ENCODE assay signal across 8 cellular contexts in genomic region chr4:102620697-102621497, GRCh38.
DNase-seq lines count a peak whose midpoint lies in the region; ATAC-seq and TF ChIP-seq lines count a peak whose summit lies in the region.

No MANE protein-coding gene starts in this region.

- no peaks in the 10 kb centered on the region for H4K20me1 ChIP-seq in PC-3 (ENCODE audit: low read length)

- no peaks in the 10 kb centered on the region for H3K9me3 ChIP-seq in CD4-positive, alpha-beta T cell (ENCODE audit: control insufficient read depth, low read length)
- no peaks in the 10 kb centered on the region for H3K9me3 ChIP-seq in PC-3 (ENCODE audit: low read length)
- no peaks in the 10 kb centered on the region for H3K9me3 ChIP-seq in liver (ENCODE audit: control insufficient read depth in 4 of 4, low read length in 3 of 4)
- H3K9me3 ChIP-seq in upper lobe of left lung, result no peaks in the 10 kb centered on the region

- H3K27me3 Mint-ChIP-seq in CD4-positive, alpha-beta T cell, result no peaks in the 10 kb centered on the region
- no peaks in the 10 kb centered on the region for H3K27me3 Mint-ChIP-seq in chondrocyte (ENCODE audit: low read depth)

- peak overlapping the region; percentile 40; the same call in 1 of the 2 replicates for H3K9ac ChIP-seq in PC-3 (ENCODE audit: low read length)
- H3K9ac ChIP-seq in liver (ENCODE audit: low read depth in 1 of 2, low read length in 2 of 2), result no peak overlapping the region

- H3K4me1 Mint-ChIP-seq in CD4-positive, alpha-beta T cell (ENCODE audit: low read depth), result peaks cover 40% of the 10 kb centered on the region
- peaks cover 33% of the 10 kb centered on the region for H3K4me1 Mint-ChIP-seq in chondrocyte (ENCODE audit: low read depth)

- H3K27ac Mint-ChIP-seq in CD4-positive, alpha-beta T cell, result peak overlapping the region; percentile 34
- peak overlapping the region; percentile 88 for H3K27ac Mint-ChIP-seq in chondrocyte (ENCODE audit: unreplicated experiment)

- no peaks in the 10 kb centered on the region for H3K79me2 ChIP-seq in PC-3 (ENCODE audit: low read length)

- TF ChIP-seq POLR2A in GM18505 (IDR thresholded peaks at IDR 0.05; ENCODE audit: borderline replicate concordance, extremely low read depth, insufficient read depth, insufficient read length), result no peak
- TF ChIP-seq POLR2A in upper lobe of left lung (IDR thresholded peaks at IDR 0.05), result no peak

- TSS peak; percentile 31 for BruUV-seq in PC-3 (replicated peaks; lab: Mats Ljungman, UMichigan)

- peak overlapping the region; percentile 83 for H3K4me2 ChIP-seq in PC-3 (ENCODE audit: low read length)

- H3K9me3 Mint-ChIP-seq in CD4-positive, alpha-beta T cell, result no peaks in the 10 kb centered on the region
- no peaks in the 10 kb centered on the region for H3K9me3 Mint-ChIP-seq in chondrocyte (ENCODE audit: low read depth)

- POLR2A ChIA-PET in CD4-positive, alpha-beta T cell (lab: Charles Lee), result interaction anchor here (0.6 to 1.3 kb wide), 6 partner anchors 9 to 206 kb away, joined by 3 to 8 read pairs (median 4); partner anchors contain the start of gene UBE2D3
- POLR2A ChIA-PET in PC-3 (lab: Charles Lee; ENCODE audit: unreplicated experiment), result interaction anchor here (0.7 kb wide), 1 partner anchor 574 kb away, joined by 3 read pairs; no protein-coding TSS in a partner anchor

- no peaks in the 10 kb centered on the region for H3F3A ChIP-seq in PC-3 (ENCODE audit: low read length, unreplicated experiment)

- peak; percentile 96 to 98 for TF ChIP-seq RAD21 in liver (IDR thresholded peaks at IDR 0.05)

- DNase-seq in CD4-positive, alpha-beta T cell, result no peak
- peak; percentile 78 for DNase-seq in PC-3
- DNase-seq in chondrocyte (ENCODE audit: low spot score), result no peak
- DNase-seq in upper lobe of left lung, result peak in 1 of 2 donors; percentile 40

- WGBS in liver, result 41% methylated on average over 8 of the region's 8 CpGs
- WGBS in upper lobe of left lung, 2 donors, result 75 to 80% methylated on average over 8 of the region's 8 CpGs

- H3K27me3 ChIP-seq in CD4-positive, alpha-beta T cell (ENCODE audit: control insufficient read depth, insufficient read depth, low read length), result no peaks in the 10 kb centered on the region
- H3K27me3 ChIP-seq in PC-3 (ENCODE audit: low read length), result no peaks in the 10 kb centered on the region
- H3K27me3 ChIP-seq in liver (ENCODE audit: control insufficient read depth in 4 of 4, insufficient read depth in 4 of 4, low read length in 3 of 4), result no peaks in the 10 kb centered on the region
- no peaks in the 10 kb centered on the region for H3K27me3 ChIP-seq in upper lobe of left lung

- no peak for TF ChIP-seq EP300 in upper lobe of left lung (IDR thresholded peaks at IDR 0.05)

- intact Hi-C loops in CD4-positive, alpha-beta T cell (cut with DNase I, micrococcal nuclease), result loop anchor here (1.0 to 5.0 kb wide), 2 partner anchors 388 to 471 kb away; no protein-coding TSS in a partner anchor
- intact Hi-C loops in PC-3 (cut with micrococcal nuclease), result loop anchor here (1.0 to 2.0 kb wide), 4 partner anchors 168 to 470 kb away; partner anchors contain the start of gene UBE2D3

- TF ChIP-seq CTCF in CD4-positive, alpha-beta T cell (IDR thresholded peaks at IDR 0.05), result peak; percentile 26
- peak; percentile 86 for TF ChIP-seq CTCF in PC-3 (conservative IDR thresholded peaks at IDR 0.05; ENCODE audit: low read depth, low read length)
- peak; percentile 92 for TF ChIP-seq CTCF in chondrocyte (IDR thresholded peaks at IDR 0.05)
- peak; percentile 62 for TF ChIP-seq CTCF in liver (IDR thresholded peaks at IDR 0.05; ENCODE audit: low read depth, low read length, missing input control)
- peak; percentile 13 to 71 (median 44) for TF ChIP-seq CTCF in upper lobe of left lung (IDR thresholded peaks at IDR 0.05)

- CTCF ChIA-PET in CD4-positive, alpha-beta T cell (lab: Charles Lee), result interaction anchor here (0.6 to 1.3 kb wide), 8 partner anchors 9 to 398 kb away, joined by 3 to 11 read pairs (median 3); partner anchors contain the start of gene NFKB1
- CTCF ChIA-PET in PC-3 (lab: Charles Lee), result interaction anchor here (0.6 to 1.1 kb wide), 10 partner anchors 20 to 479 kb away, joined by 3 to 7 read pairs (median 4); partner anchors contain the start of genes BDH2 and UBE2D3

- peak overlapping the region; percentile 69 for H2AFZ ChIP-seq in PC-3 (ENCODE audit: low read length)

- H3K4me3 ChIP-seq in PC-3 (ENCODE audit: low read length), result peak overlapping the region; percentile 60
- peak overlapping the region in 1 of 3 donors; percentile 40 for H3K4me3 ChIP-seq in liver (ENCODE audit: low read depth in 1 of 3, low read length in 3 of 3)
- H3K4me3 ChIP-seq in upper lobe of left lung, result no peak overlapping the region

- ATAC-seq in CD4-positive, alpha-beta T cell (ENCODE audit: poor library complexity), result peak; percentile 48
- ATAC-seq in GM18505 (IDR thresholded peaks at IDR 0.05; ENCODE audit: unreplicated experiment) (peak; percentile 62), HG03442 (IDR thresholded peaks at IDR 0.05; ENCODE audit: unreplicated experiment) (peak; percentile 51), PC-3 (peak; percentile 90), upper lobe of left lung (ENCODE audit: low FRiP score in 2 of 2) (peak; percentile 89), HG02870 (IDR thresholded peaks at IDR 0.05; ENCODE audit: unreplicated experiment) (no peak)

- H3K4me1 ChIP-seq in PC-3 (ENCODE audit: insufficient read depth, low read length) (peaks cover 24% of the 10 kb centered on the region), liver (ENCODE audit: control insufficient read depth in 4 of 4, insufficient read depth in 4 of 4, low read length in 3 of 4) (peaks cover 0 to 14% (median 9%) of the 10 kb centered on the region in 4 donors), upper lobe of left lung (peaks cover 0 to 7% (median 2%) of the 10 kb centered on the region in 4 donors)

- H3K36me3 ChIP-seq in PC-3 (ENCODE audit: low read depth, low read length) (peaks cover 5% of the 10 kb centered on the region; the same call in 1 of the 2 replicates), liver (ENCODE audit: control insufficient read depth in 4 of 4, insufficient read depth in 3 of 4, low read depth in 1 of 4, low read length in 3 of 4) (peaks cover 3 to 9% (median 6%) of the 10 kb centered on the region in 4 donors), upper lobe of left lung (peaks cover 0 to 16% (median 4%) of the 10 kb centered on the region in 4 donors)

- no peaks in the 10 kb centered on the region for H3K9me2 ChIP-seq in PC-3 (replicated peaks; ENCODE audit: low read length)

- peaks cover 19% of the 10 kb centered on the region for H3K36me3 Mint-ChIP-seq in CD4-positive, alpha-beta T cell (ENCODE audit: low read depth)
- H3K36me3 Mint-ChIP-seq in chondrocyte (ENCODE audit: low read depth), result peaks cover 6% of the 10 kb centered on the region

- no peak overlapping the region for H3K27ac ChIP-seq in CD4-positive, alpha-beta T cell (ENCODE audit: low read depth, low read length)
- peak overlapping the region; percentile 68 for H3K27ac ChIP-seq in PC-3 (ENCODE audit: low read length)
- peak overlapping the region; percentile 61 to 65 for H3K27ac ChIP-seq in liver (ENCODE audit: low read depth in 1 of 2, low read length in 2 of 2)
- H3K27ac ChIP-seq in upper lobe of left lung, result peak overlapping the region in 2 of 4 donors; percentile 36 to 50

- no peak overlapping the region for H3K4me3 Mint-ChIP-seq in CD4-positive, alpha-beta T cell
- H3K4me3 Mint-ChIP-seq in chondrocyte (ENCODE audit: unreplicated experiment), result peak overlapping the region; percentile 63

TF ChIP-seq in liver, 16 proteins besides CTCF, POLR2A, EP300 and RAD21 (continues in another document):
- TF ChIP-seq YY1 (IDR thresholded peaks at IDR 0.05) (peak; percentile 95), FOXA2 (IDR thresholded peaks at IDR 0.05) (peak; percentile 14), FOXA1 (IDR thresholded peaks at IDR 0.05) (no peak), REST (IDR thresholded peaks at IDR 0.05) (peak; percentile 45), ZBTB33 (IDR thresholded peaks at IDR 0.05) (peak; percentile 53), NR2F2 (IDR thresholded peaks at IDR 0.05) (no peak), EGR1 (IDR thresholded peaks at IDR 0.05; ENCODE audit: low read depth in 2 of 2) (no peak), JUND (IDR thresholded peaks at IDR 0.05) (peak; percentile 95 to 97)

Comparison
In these comparisons a context has a peak if more than half of its experiments do, and no peak if none do; other contexts are left out.
1. CTCF ChIP-seq: peak in every context shown above with its lines; median percentile 92 in chondrocyte; 86 in PC-3; 62 in liver; 44 in upper lobe of left lung; 26 in CD4-positive, alpha-beta T cell.